ENCODE assay signal across 8 cellular contexts in the genomic region with DNA sequence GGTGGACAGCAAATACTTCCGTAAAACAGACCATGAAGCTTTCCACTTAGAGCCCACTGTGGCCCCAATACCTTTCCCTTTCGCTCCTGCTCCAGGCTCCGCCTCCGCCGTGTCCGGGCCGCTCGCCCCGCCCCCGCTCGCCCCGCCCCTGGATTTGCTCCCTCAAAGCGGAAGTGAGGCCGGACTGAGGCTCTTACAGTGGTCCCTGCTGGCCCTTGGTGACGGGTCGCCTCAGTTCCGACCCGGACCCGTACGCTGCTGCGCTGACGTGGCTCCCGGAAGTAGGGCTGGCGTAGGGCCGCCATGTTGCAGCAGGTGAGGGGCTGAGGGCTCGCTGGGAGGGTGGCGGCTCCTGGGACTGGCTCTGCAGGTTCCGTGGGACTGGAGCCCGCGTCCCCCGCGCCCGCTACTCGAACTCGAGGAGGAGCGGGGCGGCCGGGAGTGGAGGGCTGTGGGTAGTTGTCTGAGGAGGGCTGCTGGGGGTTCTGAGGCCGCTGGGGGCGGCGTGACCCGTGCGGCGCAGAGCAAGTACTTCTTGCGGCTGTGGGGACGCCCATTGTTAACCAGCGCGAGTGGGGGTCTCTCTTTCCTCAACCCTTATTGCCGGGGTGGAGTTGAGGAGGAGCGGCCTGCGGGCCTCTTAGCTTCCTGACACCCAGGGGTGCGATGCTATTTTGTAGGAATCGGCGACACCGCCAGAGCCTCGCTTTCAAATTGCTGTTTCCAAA. TPM values are rescaled to one million over a fixed set of nuclear protein-coding genes. Genes with fewer than 3 reads are reported as not detected.
DNase-seq lines count a peak whose midpoint lies in the region; ATAC-seq and TF ChIP-seq lines count a peak whose summit lies in the region.
"Not testable (repeated sequence)": the region's sequence is repeated elsewhere in the genome, so short reads cannot be mapped to it uniquely, and the experiment has no call there.

TSS of gene TVP23B (plus strand) at position 193 of the 728 bp plus-strand sequence. CDS start at position 304, 111 bp downstream.

- not testable (repeated sequence) for H3K27ac ChIP-seq in KMS-11; muscle layer of duodenum (ENCODE audit: low read length)
- H3K27ac ChIP-seq in Panc1 (ENCODE audit: low read length) (peak within 1 kb of the TSS; percentile 57; the same call in 1 of the 2 replicates), esophagus muscularis mucosa (replicated peaks in 1 of 4) (peak within 1 kb of the TSS; percentile 83 to 86 (median 84))

- intact Hi-C loops in Panc1 (cut with micrococcal nuclease; ENCODE audit: unreplicated experiment); esophagus muscularis mucosa (cut with DNase I): not testable (repeated sequence)

- WGBS in esophagus muscularis mucosa: 0% methylated on average over 8 of the region's 56 CpGs

- ATAC-seq in GM21786 (IDR thresholded peaks at IDR 0.05; ENCODE audit: unreplicated experiment) (peak; percentile 91), Panc1 (peak; percentile 100)
- peak; percentile 99 to 100 for ATAC-seq in activated T-cell treated with anti-CD3 and anti-CD28 coated beads, Interleukin-2, amount 50 U/mL, for 4 hours

- H3K9me3 ChIP-seq in Panc1 (ENCODE audit: control insufficient read depth, insufficient read depth, low read depth, low read length); esophagus muscularis mucosa; muscle layer of duodenum (ENCODE audit: control insufficient read depth in 1 of 2, low read length in 2 of 2): not testable (repeated sequence)

- DNase-seq in DMS79 treated with DMSO at 0.1 percent for 48 hours (lab: John Stamatoyannopoulos, UW) (peak; percentile 54), Panc1 (ENCODE audit: low read depth, low spot score) (peak; percentile 61), esophagus muscularis mucosa (ENCODE audit: extremely low spot score) (peak; percentile 99)
- DNase-seq in activated T-cell treated with anti-CD3 and anti-CD28 coated beads, Interleukin-2, amount 50 U/mL, for 4 hours: peak; percentile 95
- DNase-seq in stimulated activated CD8-positive, alpha-beta memory T cell treated with anti-CD3 and anti-CD28 coated beads, Interleukin-7, amount 100 ng/mL, for 24 hours (ENCODE audit: low read depth): peak; percentile 96

- not testable (repeated sequence) for H2AFZ ChIP-seq in KMS-11 (ENCODE audit: low read depth)

- not testable (repeated sequence) for H3K4me2 ChIP-seq in KMS-11

- TF ChIP-seq POLR2A in esophagus muscularis mucosa (IDR thresholded peaks at IDR 0.05; ENCODE audit: low read depth): peak; percentile 78

- H3K36me3 ChIP-seq in KMS-11 (ENCODE audit: insufficient read depth); Panc1 (ENCODE audit: control insufficient read depth, insufficient read depth, low read length); esophagus muscularis mucosa; muscle layer of duodenum (ENCODE audit: control insufficient read depth in 1 of 2, insufficient read depth in 2 of 2, low read length in 2 of 2): not testable (repeated sequence)

- not testable (repeated sequence) for H3K36me3 Mint-ChIP-seq in activated T-cell treated with anti-CD3 and anti-CD28 coated beads, Interleukin-2, amount 50 U/mL, for 4 hours (ENCODE audit: insufficient read depth)

- not testable (repeated sequence) for BruUV-seq in Panc1 (replicated peaks; lab: Mats Ljungman, UMichigan)

- not testable (repeated sequence) for H3K9me3 Mint-ChIP-seq in activated T-cell treated with anti-CD3 and anti-CD28 coated beads, Interleukin-2, amount 50 U/mL, for 4 hours

- H3K79me2 ChIP-seq in KMS-11 (ENCODE audit: insufficient read depth, low read depth): not testable (repeated sequence)

- TF ChIP-seq EP300 in esophagus muscularis mucosa (IDR thresholded peaks at IDR 0.05): not testable (repeated sequence)

- not testable (repeated sequence) for H3K27me3 Mint-ChIP-seq in activated T-cell treated with anti-CD3 and anti-CD28 coated beads, Interleukin-2, amount 50 U/mL, for 4 hours (ENCODE audit: low read depth)

- in situ Hi-C loops in Panc1 (cut with HindIII; ENCODE audit: low pct_unique_long_range_greater_than_20kb, low sequenced_read_pairs): not testable (repeated sequence)

- POLR2A ChIA-PET in Panc1 (lab: Charles Lee): not testable (repeated sequence)

- not testable (repeated sequence) for H3K27me3 ChIP-seq in KMS-11 (ENCODE audit: insufficient read depth, low read depth); Panc1 (ENCODE audit: control insufficient read depth, insufficient read depth, low read length); esophagus muscularis mucosa; muscle layer of duodenum (ENCODE audit: low read depth, low read length)

- TF ChIP-seq CTCF in KMS-11 (conservative IDR thresholded peaks at IDR 0.05; ENCODE audit: low read depth, low read length); Panc1 (IDR thresholded peaks at IDR 0.05); esophagus muscularis mucosa (IDR thresholded peaks at IDR 0.05): not testable (repeated sequence)

- not testable (repeated sequence) for H3K4me3 ChIP-seq in KMS-11 (IDR thresholded peaks at IDR 0.05; ENCODE audit: insufficient read depth, low read depth, low read length)
- H3K4me3 ChIP-seq in Panc1 (ENCODE audit: low read depth in 2 of 2, low read length in 2 of 2): peak within 1 kb of the TSS; percentile 46 to 54
- H3K4me3 ChIP-seq in esophagus muscularis mucosa: peak within 1 kb of the TSS; percentile 59 to 75 (median 65)
- peak within 1 kb of the TSS; percentile 7 to 61 for H3K4me3 ChIP-seq in muscle layer of duodenum (ENCODE audit: low read depth in 1 of 2, low read length in 2 of 2)

- H4K20me1 ChIP-seq in KMS-11 (ENCODE audit: insufficient read depth): not testable (repeated sequence)

- peaks cover 21% of the 10 kb centered on the region for H3K4me1 Mint-ChIP-seq in activated T-cell treated with anti-CD3 and anti-CD28 coated beads, Interleukin-2, amount 50 U/mL, for 4 hours (ENCODE audit: low read depth)

- peak within 1 kb of the TSS; percentile 86 for H3K4me3 Mint-ChIP-seq in activated T-cell treated with anti-CD3 and anti-CD28 coated beads, Interleukin-2, amount 50 U/mL, for 4 hours

- CTCF ChIA-PET in Panc1 (lab: Charles Lee): not testable (repeated sequence)

- H3K9ac ChIP-seq in KMS-11: peak within 1 kb of the TSS; percentile 49; the same call in 1 of the 2 replicates

- not testable (repeated sequence) for H3K4me1 ChIP-seq in KMS-11 (ENCODE audit: low read depth, poor library complexity, severe bottlenecking); Panc1 (ENCODE audit: control insufficient read depth, insufficient read depth, low read length); muscle layer of duodenum (ENCODE audit: control insufficient read depth in 1 of 2, insufficient read depth in 2 of 2, low read length in 2 of 2)
- peaks cover 0 to 29% (median 15%) of the 10 kb centered on the region in 4 donors for H3K4me1 ChIP-seq in esophagus muscularis mucosa

RNA-seq across cellular contexts. Expression of gene TVP23B, which starts in this region (rescaled TPM):
- total RNA-seq in Panc1 (2021; ENCODE audit: unreplicated experiment) (39.4 TPM), esophagus muscularis mucosa (10 to 100 TPM; 23.3 to 31.3 (median 27.2) TPM)
- polyA plus RNA-seq in Panc1 (2012; ENCODE audit: insufficient read length): 29.5 TPM
- 10 to 100 TPM; 36.2 to 42.9 (median 42.0) TPM for total RNA-seq in activated T-cell treated with anti-CD3 and anti-CD28 coated beads, Interleukin-2, amount 50 U/mL, for 4 hours
